In genomic region chr22:29479417-29480261, GRCh38 we compare ENCODE assay signal across 1 cellular context.
TF ChIP-seq lines count a peak whose summit lies in the region.

Gene NEFH (plus strand): TSS chr22:29480218. CDS start chr22:29480263, 45 bp downstream.

TF ChIP-seq in A549, 52 proteins besides CTCF, POLR2A, EP300 and RAD21:
- TF ChIP-seq, protein P1, sequence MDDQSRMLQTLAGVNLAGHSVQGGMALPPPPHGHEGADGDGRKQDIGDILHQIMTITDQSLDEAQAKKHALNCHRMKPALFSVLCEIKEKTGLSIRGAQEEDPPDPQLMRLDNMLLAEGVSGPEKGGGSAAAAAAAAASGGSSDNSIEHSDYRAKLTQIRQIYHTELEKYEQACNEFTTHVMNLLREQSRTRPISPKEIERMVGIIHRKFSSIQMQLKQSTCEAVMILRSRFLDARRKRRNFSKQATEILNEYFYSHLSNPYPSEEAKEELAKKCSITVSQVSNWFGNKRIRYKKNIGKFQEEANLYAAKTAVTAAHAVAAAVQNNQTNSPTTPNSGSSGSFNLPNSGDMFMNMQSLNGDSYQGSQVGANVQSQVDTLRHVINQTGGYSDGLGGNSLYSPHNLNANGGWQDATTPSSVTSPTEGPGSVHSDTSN (IDR thresholded peaks at IDR 0.05) = no peak
- TF ChIP-seq CHD2 (IDR thresholded peaks at IDR 0.05; ENCODE audit: low read length, partially characterized antibody) (no peak), POLR2AphosphoS2 (conservative IDR thresholded peaks at IDR 0.05; ENCODE audit: low read length) (no peak), RNF2 (IDR thresholded peaks at IDR 0.05; ENCODE audit: borderline replicate concordance, low read depth) (no peak), BCL3 (IDR thresholded peaks at IDR 0.05) (no peak), EHF (CRISPR knock-in tag; IDR thresholded peaks at IDR 0.05) (no peak), MAFK (IDR thresholded peaks at IDR 0.05; ENCODE audit: partially characterized antibody) (no peak), TP53 (CRISPR knock-in tag; IDR thresholded peaks at IDR 0.05) (no peak), NFE2L2 (conservative IDR thresholded peaks at IDR 0.05; ENCODE audit: low read length) (no peak), FOSL2 (IDR thresholded peaks at IDR 0.05) (no peak), FOSL2 (CRISPR knock-in tag; IDR thresholded peaks at IDR 0.05) (no peak), SREBF2 (IDR thresholded peaks at IDR 0.05) (no peak), JUNB (IDR thresholded peaks at IDR 0.05) (no peak), CEBPB (IDR thresholded peaks at IDR 0.05) (no peak), MAZ (IDR thresholded peaks at IDR 0.05; ENCODE audit: borderline replicate concordance, low read depth, low read length) (no peak)
